21 cellular contexts compared by ENCODE assay signal in genomic region chr9:133104718-133105460, GRCh38. TPM values are rescaled to one million over a fixed set of nuclear protein-coding genes. Genes with fewer than 3 reads are reported as not detected.
DNase-seq lines count a peak whose midpoint lies in the region; ATAC-seq and TF ChIP-seq lines count a peak whose summit lies in the region.
"Had no signal": no experiment of that assay in that cellular context is flagged by ENCODE, and none has a peak within 500 bp of the region (broad histone marks: within the 10 kb centered on the region; RNA-seq: fewer than 3 reads in every experiment).

No MANE protein-coding gene starts in this region.

- DNase-seq in activated CD8-positive, alpha-beta memory T cell treated with anti-CD3 and anti-CD28 coated beads, Interleukin-2, amount 50 U/mL, for 4 hours: peak; percentile 9
- DNase-seq in activated CD8-positive, alpha-beta memory T cell treated with anti-CD3 and anti-CD28 coated beads, Interleukin-2, amount 50 U/mL, for 48 hours: no peak
- DNase-seq in adrenal gland: peak in 4 of 7 donors; percentile 11 to 23 (median 15)
- DNase-seq in lower lobe of right lung: peak; percentile 41
- no peak for DNase-seq in activated CD4-positive, alpha-beta memory T cell treated with anti-CD3 and anti-CD28 coated beads for 36 hours
- no peak for DNase-seq in MV-4-11 (lab: John Stamatoyannopoulos, UW)
- DNase-seq: activated CD4-positive, CD25-positive, alpha-beta regulatory T cell; activated gamma-delta T cell; amygdala; IMR-90; naive B cell; NCI-H1417; T-helper 9 cell had no signal

- TF ChIP-seq CTCF in adrenal gland (IDR thresholded peaks at IDR 0.05) (no peak), lower lobe of right lung (IDR thresholded peaks at IDR 0.05) (no peak)

- no peaks in the 10 kb centered on the region for H3K27me3 Mint-ChIP-seq in activated CD4-positive, alpha-beta memory T cell treated with anti-CD3 and anti-CD28 coated beads for 36 hours
- H3K27me3 Mint-ChIP-seq: naive B cell; stimulated activated memory B cell treated with anti-CD40 and anti-IgM and Interleukin-4, amounts not matched to agents 10 μg/mL and 1 μg/mL and 100 μg/mL, for 72 hours had no signal

- H3K27ac Mint-ChIP-seq in activated CD4-positive, alpha-beta memory T cell treated with anti-CD3 and anti-CD28 coated beads for 36 hours: no peak overlapping the region
- H3K27ac Mint-ChIP-seq: stimulated activated memory B cell treated with anti-CD40 and anti-IgM and Interleukin-4, amounts not matched to agents 10 μg/mL and 1 μg/mL and 100 μg/mL, for 72 hours had no signal

- POLR2A ChIA-PET in activated CD4-positive, alpha-beta memory T cell treated with anti-CD3 and anti-CD28 coated beads for 36 hours (lab: Charles Lee): interaction anchor here (1.9 kb wide), 1 partner anchor 10 kb away, joined by 4 read pairs; no protein-coding TSS in a partner anchor

- H3K36me3 ChIP-seq in adrenal gland (replicated peaks in 1 of 2): peaks cover 0 to 96% of the 10 kb centered on the region in 2 donors
- peaks cover 98% of the 10 kb centered on the region for H3K36me3 ChIP-seq in lower lobe of right lung
- H3K36me3 ChIP-seq: ovary had no signal

- H3K4me3 ChIP-seq in adrenal gland (no peak overlapping the region), lower lobe of right lung (no peak overlapping the region)
- H3K4me3 ChIP-seq: BLaER1, cardiac muscle cell, ovary, upper lobe of left lung had no signal

- H3K27me3 ChIP-seq in adrenal gland: no peaks in the 10 kb centered on the region
- no peaks in the 10 kb centered on the region for H3K27me3 ChIP-seq in lower lobe of right lung (ENCODE audit: low read depth)
- H3K27me3 ChIP-seq: BLaER1, cardiac muscle cell, ovary, upper lobe of left lung had no signal

- H3K4me1 Mint-ChIP-seq in activated CD4-positive, alpha-beta memory T cell treated with anti-CD3 and anti-CD28 coated beads for 36 hours (ENCODE audit: low read depth): peaks cover 1% of the 10 kb centered on the region
- H3K4me1 Mint-ChIP-seq: stimulated activated memory B cell treated with anti-CD40 and anti-IgM and Interleukin-4, amounts not matched to agents 10 μg/mL and 1 μg/mL and 100 μg/mL, for 72 hours had no signal

- intact Hi-C loops in adrenal gland (cut with DNase I) (loop anchor here in 1 of 2 donors (5.0 kb wide), 1 partner anchor 63 kb away; no protein-coding TSS in a partner anchor), lower lobe of right lung (cut with DNase I) (loop anchor here (5.0 kb wide), 1 partner anchor 42 kb away; no protein-coding TSS in a partner anchor)
- intact Hi-C loops in activated CD4-positive, alpha-beta memory T cell treated with anti-CD3 and anti-CD28 coated beads for 36 hours (cut with micrococcal nuclease): no loop called here

- no peak overlapping the region for H3K4me3 Mint-ChIP-seq in activated CD4-positive, alpha-beta memory T cell treated with anti-CD3 and anti-CD28 coated beads for 36 hours
- H3K4me3 Mint-ChIP-seq: naive B cell; stimulated activated memory B cell treated with anti-CD40 and anti-IgM and Interleukin-4, amounts not matched to agents 10 μg/mL and 1 μg/mL and 100 μg/mL, for 72 hours had no signal

- H3K4me1 ChIP-seq in adrenal gland (replicated peaks in 1 of 2) (peaks cover 0 to 5% of the 10 kb centered on the region in 2 donors), lower lobe of right lung (no peaks in the 10 kb centered on the region)
- H3K4me1 ChIP-seq: BLaER1 had no signal

- no peak for TF ChIP-seq POLR2A in adrenal gland (IDR thresholded peaks at IDR 0.05)

- WGBS in adrenal gland, 4 donors: 85 to 91% (median 86%) methylated on average over 7 to 15 of the region's 15 CpGs

- H3K9me3 ChIP-seq in adrenal gland (replicated peaks in 1 of 3) (no peaks in the 10 kb centered on the region), lower lobe of right lung (no peaks in the 10 kb centered on the region)
- H3K9me3 ChIP-seq: BLaER1, ovary, upper lobe of left lung had no signal

- ATAC-seq in lower lobe of right lung (no peak), GM21423 (IDR thresholded peaks at IDR 0.05; ENCODE audit: unreplicated experiment) (no peak)
- ATAC-seq: HCT116 had no signal

- peaks cover 54% of the 10 kb centered on the region for H3K36me3 Mint-ChIP-seq in activated CD4-positive, alpha-beta memory T cell treated with anti-CD3 and anti-CD28 coated beads for 36 hours

- H3K9me3 Mint-ChIP-seq in activated CD4-positive, alpha-beta memory T cell treated with anti-CD3 and anti-CD28 coated beads for 36 hours: no peaks in the 10 kb centered on the region
- H3K9me3 Mint-ChIP-seq: naive B cell; stimulated activated memory B cell treated with anti-CD40 and anti-IgM and Interleukin-4, amounts not matched to agents 10 μg/mL and 1 μg/mL and 100 μg/mL, for 72 hours had no signal

- CTCF ChIA-PET in activated CD4-positive, alpha-beta memory T cell treated with anti-CD3 and anti-CD28 coated beads for 36 hours (lab: Charles Lee): interaction anchor here (0.7 to 26.8 kb wide), 3 partner anchors 16 to 83 kb away, joined by 3 to 552 read pairs (median 5); partner anchors contain the start of gene RALGDS

- H3K27ac ChIP-seq in adrenal gland: no peak overlapping the region
- H3K27ac ChIP-seq in lower lobe of right lung: no peak overlapping the region
- peak overlapping the region; percentile 36 for H3K27ac ChIP-seq in temporal lobe (ENCODE audit: low read depth, low read length)
- H3K27ac ChIP-seq: BLaER1, cardiac muscle cell, ovary had no signal

RNA-seq across cellular contexts. Expression of gene RALGDS, which starts 16.2 kb away (rescaled TPM):
- total RNA-seq in adrenal gland: 100 to 1,000 TPM in 1 of 8 donors, 10 to 100 TPM in 7; 38.9 to 104 (median 67.5) TPM
- polyA plus RNA-seq in adrenal gland: 100 to 1,000 TPM in 1 of 3 donors, 10 to 100 TPM in 2; 21.3 to 170 (median 97.8) TPM
- total RNA-seq in lower lobe of right lung: 71.1 TPM
- 92.0 TPM for total RNA-seq in temporal lobe
- 10 to 100 TPM; 65.4 TPM for total RNA-seq in activated CD4-positive, alpha-beta memory T cell treated with anti-CD3 and anti-CD28 coated beads for 36 hours

RNA-seq across cellular contexts. Expression of gene CEL, which starts 43.1 kb away (rescaled TPM):
- 1 to 10 TPM in 5 of 8 donors, under 1 TPM in 2, not detected in 1; 0.28 to 6.1 (median 1.6) TPM for total RNA-seq in adrenal gland
- polyA plus RNA-seq in adrenal gland: 1 to 10 TPM in 2 of 3 donors, under 1 TPM in 1; 0.27 to 2.7 (median 2.4) TPM
- total RNA-seq in lower lobe of right lung: 1.4 TPM
- 0.49 TPM for total RNA-seq in temporal lobe
- total RNA-seq in activated CD4-positive, alpha-beta memory T cell treated with anti-CD3 and anti-CD28 coated beads for 36 hours: 1 to 10 TPM in 1 of 2 experiments, under 1 TPM in 1; 0.88 to 1.0 TPM

RNA-seq across cellular contexts. Expression of gene GBGT1, which starts 58.8 kb away (rescaled TPM):
- 10 to 100 TPM; 14.9 to 67.5 (median 39.7) TPM for total RNA-seq in adrenal gland
- polyA plus RNA-seq in adrenal gland: 10 to 100 TPM in 2 of 3 donors, 1 to 10 TPM in 1; 6.7 to 29.0 (median 18.9) TPM
- 38.5 TPM for total RNA-seq in lower lobe of right lung
- total RNA-seq in temporal lobe: 1.5 TPM
- 1 to 10 TPM; 3.2 to 3.6 TPM for total RNA-seq in activated CD4-positive, alpha-beta memory T cell treated with anti-CD3 and anti-CD28 coated beads for 36 hours

Comparison
In these comparisons a context has a peak if more than half of its experiments do, and no peak if none do; other contexts are left out.
1. DNase-seq: peak in activated CD8-positive, alpha-beta memory T cell treated with anti-CD3 and anti-CD28 coated beads, Interleukin-2, amount 50 U/mL, for 4 hours (single experiment), adrenal gland (4 of 7) and lower lobe of right lung (single experiment); none in activated CD8-positive, alpha-beta memory T cell treated with anti-CD3 and anti-CD28 coated beads, Interleukin-2, amount 50 U/mL, for 48 hours (single experiment), activated CD4-positive, alpha-beta memory T cell treated with anti-CD3 and anti-CD28 coated beads for 36 hours (single experiment) and MV-4-11 (single experiment).